In the genomic region with DNA sequence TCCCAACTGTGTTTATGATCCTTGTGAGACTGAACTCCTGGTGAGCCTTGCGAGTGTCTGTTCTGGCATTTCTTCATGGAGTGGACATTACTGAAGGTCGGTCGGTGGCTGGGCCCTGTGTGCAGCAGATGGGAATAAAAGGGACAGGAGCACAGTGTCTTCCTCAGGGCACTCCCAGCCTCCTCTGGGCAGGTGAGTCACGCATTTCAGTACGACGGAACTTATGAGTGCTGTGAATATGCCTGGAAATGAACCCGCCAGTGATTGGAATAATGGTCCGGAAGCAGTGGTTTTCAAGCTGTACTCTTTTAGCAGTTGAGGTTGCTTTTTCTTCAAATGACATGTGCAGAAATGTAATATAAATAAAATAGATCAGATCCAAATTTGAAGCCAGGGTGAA, we compare ENCODE assay signal across 29 cellular contexts.
"Had no signal": no experiment of that assay in that cellular context is flagged by ENCODE, and none has a peak within 500 bp of the region (broad histone marks: within the 10 kb centered on the region; RNA-seq: fewer than 3 reads in every experiment).

No MANE protein-coding gene starts in this region.

- H3K9me3 Mint-ChIP-seq: activated naive CD4-positive, alpha-beta T cell treated with anti-CD3 and anti-CD28 coated beads, Interleukin-2, amount 10 ng/mL, durations not matched to agents 7 days and 5 days; activated naive CD8-positive, alpha-beta T cell treated with anti-CD3 and anti-CD28 coated beads, Interleukin-2, amount 10 ng/mL, durations not matched to agents 7 days and 5 days; memory B cell; neural progenitor cell; stimulated activated memory B cell treated with anti-CD40 and anti-IgM and Interleukin-4, amounts not matched to agents 10 μg/mL and 1 μg/mL and 100 μg/mL, for 72 hours; stimulated activated naive CD8-positive, alpha-beta T cell treated with anti-CD3 and anti-CD28 coated beads, Interleukin-15, amount 100 ng/mL, for 72 hours had no signal

- H3K27me3 ChIP-seq: breast epithelium, esophagus squamous epithelium, gastrocnemius medialis, neural progenitor cell, sigmoid colon, thyroid gland, upper lobe of right lung had no signal

- H3K27ac ChIP-seq: breast epithelium, epithelial cell of prostate, esophagus squamous epithelium, gastrocnemius medialis, neural progenitor cell, parathyroid adenoma, psoas muscle, sigmoid colon, thyroid gland, upper lobe of right lung had no signal

- H3K9me3 ChIP-seq: breast epithelium, esophagus squamous epithelium, gastrocnemius medialis, psoas muscle, sigmoid colon, thyroid gland, upper lobe of right lung had no signal

- H3K4me1 ChIP-seq: breast epithelium, esophagus squamous epithelium, gastrocnemius medialis, psoas muscle, thyroid gland, upper lobe of right lung had no signal

- ATAC-seq: activated CD4-positive, alpha-beta T cell treated with anti-CD3 and anti-CD28 coated beads for 36 hours; gastrocnemius medialis; psoas muscle; stimulated activated memory B cell treated with anti-CD40 and anti-IgM and Interleukin-4, amounts not matched to agents 10 μg/mL and 1 μg/mL and 100 μg/mL, for 72 hours; stimulated activated naive CD8-positive, alpha-beta T cell treated with anti-CD3 and anti-CD28 coated beads, Interleukin-15, amount 100 ng/mL, for 72 hours; upper lobe of right lung had no signal

- DNase-seq: activated CD4-positive, alpha-beta T cell treated with anti-CD3 and anti-CD28 coated beads for 36 hours; activated CD4-positive, alpha-beta T cell treated with anti-CD3 and anti-CD28 coated beads, Interleukin-2, amount 50 U/mL, for 48 hours; activated CD4-positive, CD25-positive, alpha-beta regulatory T cell; activated CD8-positive, alpha-beta memory T cell treated with anti-CD3 and anti-CD28 coated beads for 24 hours; activated gamma-delta T cell; activated naive CD4-positive, alpha-beta T cell treated with anti-CD3 and anti-CD28 coated beads, Interleukin-2, amount 10 ng/mL, durations not matched to agents 7 days and 5 days; activated naive CD8-positive, alpha-beta T cell treated with anti-CD3 and anti-CD28 coated beads, Interleukin-2, amount 10 ng/mL, durations not matched to agents 7 days and 5 days; activated T-cell treated with anti-CD3 and anti-CD28 coated beads, Interleukin-2, amount 50 U/mL, for 1 hour; central memory CD4-positive, alpha-beta T cell; endodermal cell; esophagus squamous epithelium; gastrocnemius medialis; hippocampal formation; kidney; occipital lobe; psoas muscle; sigmoid colon; small intestine; stimulated activated CD4-positive, alpha-beta T cell treated with anti-CD3 and anti-CD28 coated beads, Interleukin-4, amount 100 ng/mL, for 4 hours; stimulated activated CD8-positive, alpha-beta memory T cell treated with anti-CD3 and anti-CD28 coated beads, Interleukin-4, amount 100 ng/mL, for 48 hours; stimulated activated naive CD8-positive, alpha-beta T cell treated with anti-CD3 and anti-CD28 coated beads, Interleukin-15, amount 100 ng/mL, for 72 hours; thyroid gland; upper lobe of right lung had no signal

- H3K4me1 Mint-ChIP-seq: endodermal cell; memory B cell; stimulated activated naive CD8-positive, alpha-beta T cell treated with anti-CD3 and anti-CD28 coated beads, Interleukin-15, amount 100 ng/mL, for 72 hours had no signal

- H3K9ac ChIP-seq: neural progenitor cell, parathyroid adenoma had no signal

- H3K27ac Mint-ChIP-seq: activated CD4-positive, alpha-beta T cell treated with anti-CD3 and anti-CD28 coated beads for 36 hours; activated naive CD4-positive, alpha-beta T cell treated with anti-CD3 and anti-CD28 coated beads, Interleukin-2, amount 10 ng/mL, durations not matched to agents 7 days and 5 days; activated naive CD8-positive, alpha-beta T cell treated with anti-CD3 and anti-CD28 coated beads, Interleukin-2, amount 10 ng/mL, durations not matched to agents 7 days and 5 days; endodermal cell; memory B cell; neural progenitor cell; stimulated activated memory B cell treated with anti-CD40 and anti-IgM and Interleukin-4, amounts not matched to agents 10 μg/mL and 1 μg/mL and 100 μg/mL, for 72 hours; stimulated activated naive CD8-positive, alpha-beta T cell treated with anti-CD3 and anti-CD28 coated beads, Interleukin-15, amount 100 ng/mL, for 72 hours had no signal

- H3K4me3 Mint-ChIP-seq: activated CD4-positive, alpha-beta T cell treated with anti-CD3 and anti-CD28 coated beads for 36 hours; activated naive CD4-positive, alpha-beta T cell treated with anti-CD3 and anti-CD28 coated beads, Interleukin-2, amount 10 ng/mL, durations not matched to agents 7 days and 5 days; activated naive CD8-positive, alpha-beta T cell treated with anti-CD3 and anti-CD28 coated beads, Interleukin-2, amount 10 ng/mL, durations not matched to agents 7 days and 5 days; endodermal cell; memory B cell; neural progenitor cell; stimulated activated memory B cell treated with anti-CD40 and anti-IgM and Interleukin-4, amounts not matched to agents 10 μg/mL and 1 μg/mL and 100 μg/mL, for 72 hours; stimulated activated naive CD8-positive, alpha-beta T cell treated with anti-CD3 and anti-CD28 coated beads, Interleukin-15, amount 100 ng/mL, for 72 hours had no signal

- H3K4me3 ChIP-seq: breast epithelium, esophagus squamous epithelium, gastrocnemius medialis, neural progenitor cell, psoas muscle, sigmoid colon, thyroid gland, upper lobe of right lung had no signal

- H3K36me3 ChIP-seq: breast epithelium, gastrocnemius medialis, neural progenitor cell, sigmoid colon, thyroid gland, upper lobe of right lung had no signal

- H2AFZ ChIP-seq: neural progenitor cell, parathyroid adenoma had no signal

- H3K4me2 ChIP-seq: neural progenitor cell had no signal

- FAIRE-seq: kidney, small intestine had no signal

- H3K27me3 Mint-ChIP-seq: activated CD4-positive, alpha-beta T cell treated with anti-CD3 and anti-CD28 coated beads for 36 hours; activated naive CD4-positive, alpha-beta T cell treated with anti-CD3 and anti-CD28 coated beads, Interleukin-2, amount 10 ng/mL, durations not matched to agents 7 days and 5 days; activated naive CD8-positive, alpha-beta T cell treated with anti-CD3 and anti-CD28 coated beads, Interleukin-2, amount 10 ng/mL, durations not matched to agents 7 days and 5 days; memory B cell; stimulated activated memory B cell treated with anti-CD40 and anti-IgM and Interleukin-4, amounts not matched to agents 10 μg/mL and 1 μg/mL and 100 μg/mL, for 72 hours; stimulated activated naive CD8-positive, alpha-beta T cell treated with anti-CD3 and anti-CD28 coated beads, Interleukin-15, amount 100 ng/mL, for 72 hours had no signal
